In genomic region chr2:127293758-127294562, GRCh38 we compare ENCODE assay signal across 8 cellular contexts. TPM values are rescaled to one million over a fixed set of nuclear protein-coding genes. Genes with fewer than 3 reads are reported as not detected.
DNase-seq lines count a peak whose midpoint lies in the region; ATAC-seq, FAIRE-seq and TF ChIP-seq lines count a peak whose summit lies in the region.

Gene ERCC3, minus strand, starts transcription at chr2:127294144. Its CDS starts 63 bp downstream, at chr2:127294081.

- no peaks in the 10 kb centered on the region for H3K27me3 ChIP-seq in BLaER1
- H3K27me3 ChIP-seq in HepG2 (ENCODE audit: control insufficient read depth in 1 of 2, insufficient read depth in 2 of 2, low read length in 2 of 2): no peaks in the 10 kb centered on the region; a peak in 1 of 5 replicates

- H3K27ac ChIP-seq in BLaER1 (peak within 1 kb of the TSS; percentile 85), HepG2 (ENCODE audit: extremely low read length, insufficient read depth, low read length) (peak within 1 kb of the TSS; percentile 69)

- peak within 1 kb of the TSS; percentile 83 for H3K4me3 ChIP-seq in BLaER1
- peak within 1 kb of the TSS; percentile 82 to 97 (median 88) for H3K4me3 ChIP-seq in HepG2 (replicated peaks in 1 of 3; ENCODE audit: insufficient read depth in 1 of 3, low read depth in 2 of 3, low read length in 3 of 3)

- peak; percentile 73 for TF ChIP-seq RAD21 in HepG2 (CRISPR knock-in tag; IDR thresholded peaks at IDR 0.05)

- peaks cover 19% of the 10 kb centered on the region for H3K79me2 ChIP-seq in HepG2 (ENCODE audit: insufficient read depth, low read length)

- ATAC-seq in HG03439 (IDR thresholded peaks at IDR 0.05; ENCODE audit: unreplicated experiment) (peak; percentile 97), HepG2 (peak; percentile 99)

- WGBS in HepG2 (ENCODE audit: low lambda C conversion rate): under 1% methylated on average over 35 of the region's 55 CpGs

- peak; percentile 92 to 97 for TF ChIP-seq POLR2A in HepG2 (IDR thresholded peaks at IDR 0.05; ENCODE audit: insufficient read depth in 1 of 2, low read depth in 2 of 2, low read length in 2 of 2)

- H3K9me3 ChIP-seq in BLaER1 (no peaks in the 10 kb centered on the region), HepG2 (ENCODE audit: low read length) (no peaks in the 10 kb centered on the region)

- H2AFZ ChIP-seq in HepG2 (ENCODE audit: low read length): peak within 1 kb of the TSS; percentile 25

- peak; percentile 73 for FAIRE-seq in HepG2 (lab: Jason Lieb, UNC)

- H3K4me1 ChIP-seq in BLaER1: peaks cover 21% of the 10 kb centered on the region
- peaks cover 22% of the 10 kb centered on the region for H3K4me1 ChIP-seq in HepG2 (ENCODE audit: insufficient read depth, low read length)

- CTCF ChIA-PET in HepG2 (lab: Yijun Ruan, JAX; ENCODE audit: low intra/inter-chr PET ratio, low total read pairs): interaction anchor here (1.8 kb wide), 1 partner anchor 97 kb away, joined by 7 read pairs; no protein-coding TSS in a partner anchor

- DNase-seq in GM19238 (ENCODE audit: insufficient read length, low spot score): peak; percentile 93
- peak; percentile 88 for DNase-seq in NCI-H69 (lab: John Stamatoyannopoulos, UW)
- DNase-seq in activated CD4-positive, alpha-beta T cell treated with anti-CD3 and anti-CD28 coated beads, Interleukin-2, amount 50 U/mL, for 24 hours (ENCODE audit: low read depth in 1 of 2, low spot score in 1 of 2): peak; percentile 68 to 81
- DNase-seq in dermis blood vessel endothelial cell: peak; percentile 81
- DNase-seq in HepG2 (ENCODE audit: low spot score): peak; percentile 89
- DNase-seq in stimulated activated CD4-positive, alpha-beta T cell treated with anti-CD3 and anti-CD28 coated beads, Interleukin-2, amount 100 ng/mL, for 48 hours: peak; percentile 73 to 77

- H3K36me3 ChIP-seq in BLaER1: peaks cover 39% of the 10 kb centered on the region
- H3K36me3 ChIP-seq in HepG2 (replicated peaks in 1 of 2; ENCODE audit: control insufficient read depth in 1 of 2, insufficient read depth in 2 of 2, low read length in 2 of 2): peaks cover 20 to 35% of the 10 kb centered on the region in 2 experiments

- POLR2A ChIA-PET in HepG2 (lab: Yijun Ruan, JAX): interaction anchor here (0.7 to 1.8 kb wide), 25 partner anchors 9 to 406 kb away, joined by 3 to 35 read pairs (median 3); partner anchors contain the start of genes IWS1 and PROC

- TF ChIP-seq EP300 in HepG2 (IDR thresholded peaks at IDR 0.05; ENCODE audit: low read depth in 2 of 2, low read length in 2 of 2): no peak
- TF ChIP-seq EP300 in HepG2 (CRISPR knock-in tag; IDR thresholded peaks at IDR 0.05; ENCODE audit: borderline replicate concordance): peak; percentile 36; the same call in 1 of the 2 replicates

- H3K4me2 ChIP-seq in BLaER1: peak within 1 kb of the TSS; percentile 94
- H3K4me2 ChIP-seq in HepG2 (ENCODE audit: low read depth, low read length): peak within 1 kb of the TSS; percentile 95

- intact Hi-C loops in HepG2 (cut with micrococcal nuclease; ENCODE audit: unreplicated experiment): loop anchor here (5.0 kb wide), 1 partner anchor 97 kb away; no protein-coding TSS in a partner anchor

- in situ Hi-C loops in HepG2 (cut with HindIII; ENCODE audit: extremely low pct_ligation_motif_present, low pct_unique_long_range_greater_than_20kb): no loop called here

- TF ChIP-seq CTCF in HepG2 (CRISPR knock-in tag; IDR thresholded peaks at IDR 0.05): no peak

- H3K9ac ChIP-seq in BLaER1: peak within 1 kb of the TSS; percentile 89
- peak within 1 kb of the TSS; percentile 84 for H3K9ac ChIP-seq in HepG2 (ENCODE audit: insufficient read depth, low read depth, low read length)

- BruUV-seq in HepG2 (replicated peaks; lab: Mats Ljungman, UMichigan): no TSS peak

- H4K20me1 ChIP-seq in BLaER1 (0 out of 2 replicates have a peak, but pooled peaks cover 8% of the 10 kb centered on the region), HepG2 (ENCODE audit: insufficient read depth, low read length) (no peaks in the 10 kb centered on the region)

TF ChIP-seq in HepG2, 621 proteins besides CTCF, POLR2A, EP300 and RAD21 (continues in another document):
- 0 out of 2 replicates have a peak, but pooled peaks have one; percentile 43 for TF ChIP-seq ZNF816 (CRISPR knock-in tag; IDR thresholded peaks at IDR 0.05; ENCODE audit: borderline replicate concordance)
- 0 out of 2 replicates have a peak, but pooled peaks have one; percentile 42 for TF ChIP-seq AFF4 (CRISPR knock-in tag; IDR thresholded peaks at IDR 0.05)
- TF ChIP-seq ATF3 (CRISPR knock-in tag; IDR thresholded peaks at IDR 0.05): peak; percentile 56; the same call in 1 of the 2 replicates
- peak; percentile 95; the same call in 1 of the 2 replicates for TF ChIP-seq ZNF337 (CRISPR knock-in tag; IDR thresholded peaks at IDR 0.05; ENCODE audit: borderline replicate concordance, low read depth)
- no peak for TF ChIP-seq SOX6 (IDR thresholded peaks at IDR 0.05)
- TF ChIP-seq SOX6 (CRISPR knock-in tag; IDR thresholded peaks at IDR 0.05): peak; percentile 75; the same call in 1 of the 2 replicates
- TF ChIP-seq ZFP36 (IDR thresholded peaks at IDR 0.05; ENCODE audit: borderline replicate concordance, low read depth, low read length, partially characterized antibody): no peak
- no peak for TF ChIP-seq ZBTB33 (CRISPR knock-in tag; IDR thresholded peaks at IDR 0.05)
- peak; percentile 95 for TF ChIP-seq ERF (CRISPR knock-in tag; IDR thresholded peaks at IDR 0.05)

RNA-seq across cellular contexts. Expression of gene ERCC3, which starts in this region (rescaled TPM):
- 45.6 and 49.2 TPM in 2 replicates for total RNA-seq in dermis blood vessel endothelial cell
- 43.3 and 49.7 TPM in 2 replicates for total RNA-seq in HepG2 (2016; rRNA removed; fragmentation: Illumina TruSeq; extraction: Trizol)
- total RNA-seq in HepG2 (2016; cell fraction: cytosol; rRNA removed; fragmentation: Illumina TruSeq; extraction: Trizol; ENCODE audit: low read depth): 14.8 and 17.3 TPM in 2 replicates
- 46.8 and 50.6 TPM in 2 replicates for total RNA-seq in HepG2 (2016; cell fraction: insoluble cytoplasmic fraction; rRNA removed; fragmentation: Illumina TruSeq; extraction: Trizol)
- 17.0 and 21.7 TPM in 2 replicates for total RNA-seq in HepG2 (2016; cell fraction: membrane; rRNA removed; fragmentation: Illumina TruSeq; extraction: Trizol)
- 59.2 and 72.7 TPM in 2 replicates for total RNA-seq in HepG2 (2016; cell fraction: nucleus; rRNA removed; fragmentation: Illumina TruSeq; extraction: Trizol)
- 64.6 and 70.5 TPM in 2 replicates for polyA plus RNA-seq in HepG2 (2011; rRNA removed)
- polyA plus RNA-seq in HepG2 (2011; cell fraction: cytosol; rRNA removed): 46.5 and 46.6 TPM in 2 replicates
- polyA plus RNA-seq in HepG2 (2011; cell fraction: nucleus; rRNA removed): 198 and 200 TPM in 2 replicates
- polyA plus RNA-seq in HepG2 (2012): 43.8 and 45.9 TPM in 2 replicates
- polyA plus RNA-seq in HepG2 (2016; cell fraction: cytosol; fragmentation: Illumina TruSeq; extraction: Trizol; ENCODE audit: low read depth): 3.3 and 3.5 TPM in 2 replicates
- polyA plus RNA-seq in HepG2 (2016; cell fraction: insoluble cytoplasmic fraction; fragmentation: Illumina TruSeq; extraction: Trizol; ENCODE audit: low read depth): 47.6 and 51.3 TPM in 2 replicates
- polyA plus RNA-seq in HepG2 (2016; cell fraction: membrane; fragmentation: Illumina TruSeq; extraction: Trizol; ENCODE audit: low read depth): 8.6 and 9.9 TPM in 2 replicates
- polyA plus RNA-seq in HepG2 (2016; cell fraction: nucleus; fragmentation: Illumina TruSeq; extraction: Trizol; ENCODE audit: insufficient read depth, low read depth): 136 and 153 TPM in 2 replicates
- 66.1 and 73.9 TPM in 2 replicates for polyA minus RNA-seq in HepG2 (2011; rRNA and poly(A)+ RNA removed; ENCODE audit: low replicate concordance)
- 20.4 and 24.3 TPM in 2 replicates for polyA minus RNA-seq in HepG2 (2011; cell fraction: cytosol; rRNA and poly(A)+ RNA removed)
- polyA minus RNA-seq in HepG2 (2011; cell fraction: nucleus; rRNA and poly(A)+ RNA removed): 106 and 124 TPM in 2 replicates

Comparison
In these comparisons a context has a peak if more than half of its experiments do, and no peak if none do; other contexts are left out.
1. Peak in every context shown above with its lines: DNase-seq, ATAC-seq, H3K4me3 ChIP-seq and H3K27ac ChIP-seq.